Comparison of ENCODE assay signal across 15 cellular contexts in the genomic region with DNA sequence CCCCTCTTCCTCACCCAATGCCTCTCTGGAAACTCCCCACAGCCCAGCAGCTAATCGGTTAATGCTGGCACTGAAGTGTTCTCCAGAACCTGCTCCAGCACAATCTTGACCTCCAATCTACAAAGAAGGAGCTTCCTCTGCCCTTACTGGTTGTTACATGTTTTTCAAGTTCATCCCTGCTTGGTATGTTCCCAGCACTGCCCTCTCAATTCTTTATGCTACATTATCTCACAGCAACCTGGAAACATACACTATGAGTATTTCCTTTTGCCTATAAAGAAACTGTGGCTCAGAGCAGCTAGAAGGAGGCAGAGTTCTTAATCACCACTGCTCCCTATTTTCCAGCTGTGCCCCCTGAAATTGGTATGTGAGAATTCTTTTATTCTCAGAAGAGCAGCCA.
DNase-seq lines count a peak whose midpoint lies in the region; ATAC-seq, FAIRE-seq and TF ChIP-seq lines count a peak whose summit lies in the region.
"Had no signal": no experiment of that assay in that cellular context is flagged by ENCODE, and none has a peak within 500 bp of the region (broad histone marks: within the 10 kb centered on the region; RNA-seq: fewer than 3 reads in every experiment).

No MANE protein-coding gene starts in this region.

- H3K79me2 ChIP-seq in keratinocyte (ENCODE audit: control insufficient read depth, insufficient read depth, low read length): no peaks in the 10 kb centered on the region

- no peaks in the 10 kb centered on the region for H4K20me1 ChIP-seq in keratinocyte (ENCODE audit: control insufficient read depth, extremely low read depth, insufficient read depth, low read length)

- peaks cover 3% of the 10 kb centered on the region for H3K9me1 ChIP-seq in keratinocyte (ENCODE audit: control insufficient read depth, extremely low read depth, insufficient read depth, low read length)

- no peaks in the 10 kb centered on the region for H3K9me3 ChIP-seq in keratinocyte (ENCODE audit: control insufficient read depth, low read depth, low read length)
- H3K9me3 ChIP-seq in stomach: no peaks in the 10 kb centered on the region
- H3K9me3 ChIP-seq: SK-N-SH had no signal

- TF ChIP-seq CTCF in RWPE1 (conservative IDR thresholded peaks at IDR 0.05; ENCODE audit: low read depth): no peak
- no peak for TF ChIP-seq CTCF in keratinocyte (optimal IDR thresholded peaks at IDR 0.05 in 1 of 3, IDR thresholded peaks at IDR 0.05 in 1 of 3, conservative IDR thresholded peaks at IDR 0.05 in 1 of 3; ENCODE audit: extremely low read depth in 1 of 3, insufficient read depth in 2 of 3, low read length in 3 of 3)
- no peak for TF ChIP-seq CTCF in stomach (IDR thresholded peaks at IDR 0.05)

- peak; percentile 20 for FAIRE-seq in keratinocyte (lab: Jason Lieb, UNC)
- FAIRE-seq: GM19239 had no signal

- peak overlapping the region; percentile 64 for H3K27ac ChIP-seq in RWPE1
- peak overlapping the region; percentile 58 for H3K27ac ChIP-seq in keratinocyte (ENCODE audit: control insufficient read depth, insufficient read depth, low read length)
- H3K27ac ChIP-seq in stomach: peak overlapping the region in 4 of 5 donors; percentile 18 to 56 (median 46)

- no peak for TF ChIP-seq EP300 in stomach (IDR thresholded peaks at IDR 0.05)

- H3K4me1 ChIP-seq in keratinocyte (ENCODE audit: control insufficient read depth, extremely low read depth, insufficient read depth, low read length): peaks cover 22% of the 10 kb centered on the region
- H3K4me1 ChIP-seq in stomach: peaks cover 0 to 52% (median 34%) of the 10 kb centered on the region in 4 donors

- H3K36me3 ChIP-seq in keratinocyte (ENCODE audit: control insufficient read depth in 2 of 2, extremely low read depth in 1 of 2, insufficient read depth in 2 of 2, low read length in 2 of 2): no peaks in the 10 kb centered on the region
- H3K36me3 ChIP-seq in stomach: no peaks in the 10 kb centered on the region

- peak; percentile 30 for DNase-seq in RWPE1 (ENCODE audit: low spot score)
- DNase-seq in dermis blood vessel endothelial cell: peak; percentile 57
- DNase-seq in keratinocyte (ENCODE audit: low read depth, low spot score): peak; percentile 46
- no peak for DNase-seq in stomach
- DNase-seq in NAMALWA (ENCODE audit: low spot score): no peak
- DNase-seq: EL, NCI-H1436 treated with DMSO at 0.1 percent for 48 hours, NCI-H2081 treated with DMSO at 0.1 percent for 48 hours, NCI-H510A treated with DMSO at 0.1 percent for 48 hours, Right ventricle myocardium superior, SK-N-SH had no signal

- TF ChIP-seq POLR2A in stomach (IDR thresholded peaks at IDR 0.05): no peak

- ATAC-seq in GM18502 (IDR thresholded peaks at IDR 0.05; ENCODE audit: poor library complexity, unreplicated experiment) (no peak), HG03025 (IDR thresholded peaks at IDR 0.05; ENCODE audit: low FRiP score, unreplicated experiment) (no peak), GM18870 (IDR thresholded peaks at IDR 0.05; ENCODE audit: unreplicated experiment) (no peak)

- no peak overlapping the region for H2AFZ ChIP-seq in keratinocyte (ENCODE audit: control insufficient read depth, low read length)

- POLR2A ChIA-PET in RWPE1 (lab: Yijun Ruan, JAX; ENCODE audit: low non-redundant PET): no interaction called here

- H3K4me3 ChIP-seq in keratinocyte (ENCODE audit: control insufficient read depth in 2 of 3, extremely low read depth in 1 of 3, insufficient read depth in 2 of 3, low read depth in 1 of 3, low read length in 3 of 3) (no peak overlapping the region), stomach (no peak overlapping the region)

- dilution Hi-C loops in keratinocyte (cut with MboI; ENCODE audit: extremely low pct_ligation_motif_present, low sequenced_read_pairs): no loop called here

- no peaks in the 10 kb centered on the region for H3K27me3 ChIP-seq in keratinocyte (ENCODE audit: control insufficient read depth, extremely low read depth, insufficient read depth, low read length)
- no peaks in the 10 kb centered on the region for H3K27me3 ChIP-seq in stomach

- H3K4me2 ChIP-seq in keratinocyte (ENCODE audit: control insufficient read depth, extremely low read depth, insufficient read depth, low read depth, low read length): peak overlapping the region; percentile 42
- H3K4me2 ChIP-seq: SK-N-SH had no signal

- no peak overlapping the region for H3K9ac ChIP-seq in keratinocyte (ENCODE audit: control insufficient read depth, extremely low read depth, insufficient read depth, low read length)
- H3K9ac ChIP-seq: SK-N-SH had no signal

- intact Hi-C loops in stomach (cut with DNase I; ENCODE audit: low total_unique reads): loop anchor here (10.0 kb wide), 1 partner anchor 45 kb away; no protein-coding TSS in a partner anchor

- WGBS in stomach, 5 donors: 59 to 83% (median 75%) methylated on average over 1 of the region's 1 CpG

- CTCF ChIA-PET in RWPE1 (lab: Yijun Ruan, JAX): no interaction called here

Comparison
In these comparisons a context has a peak if more than half of its experiments do, and no peak if none do; other contexts are left out.
1. DNase-seq: peak in RWPE1 (single experiment), dermis blood vessel endothelial cell (single experiment) and keratinocyte (single experiment); none in stomach (single experiment) and NAMALWA (single experiment).
2. Peak in every context shown above with its lines, with median percentiles within 50 percentile points of each other: H3K27ac ChIP-seq.